8 cellular contexts compared by ENCODE assay signal in the genomic region with DNA sequence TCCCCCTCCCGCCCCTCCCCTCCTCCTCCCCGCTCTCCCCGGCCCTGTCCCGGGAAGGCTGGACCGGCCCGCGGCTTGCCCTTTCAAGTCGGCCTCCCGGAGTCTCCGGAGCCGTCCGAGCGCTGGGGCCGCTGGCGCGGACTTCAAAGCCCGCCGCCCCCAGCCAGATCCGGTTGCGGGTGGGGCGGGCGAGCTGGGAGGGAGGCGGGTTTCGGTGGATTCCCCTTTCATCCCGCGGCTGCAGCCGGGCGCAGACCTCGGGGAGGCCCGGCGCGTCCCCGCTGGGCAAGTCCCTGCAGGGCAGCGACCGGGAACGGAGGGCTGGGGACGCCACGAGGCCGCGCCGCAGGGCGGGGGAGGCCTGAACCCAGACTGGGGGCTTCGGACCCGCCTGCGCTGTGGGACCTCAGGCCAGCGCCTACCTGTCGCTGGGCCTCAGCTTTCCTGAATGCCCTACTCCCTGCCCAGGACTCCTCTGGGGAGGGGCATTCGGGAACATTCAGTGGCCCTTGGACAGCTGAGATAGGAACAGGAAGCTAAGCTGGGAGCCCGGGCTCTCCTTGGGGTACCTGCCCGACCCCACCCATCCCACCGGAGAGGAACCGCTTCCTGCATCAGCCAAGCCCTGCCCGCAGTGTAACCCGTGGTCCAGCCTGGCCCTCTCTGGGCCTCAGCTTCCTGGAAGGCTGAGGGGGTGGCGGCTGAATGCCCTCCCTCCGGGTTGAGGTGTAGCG. TPM values are rescaled to one million over a fixed set of nuclear protein-coding genes. Genes with fewer than 3 reads are reported as not detected.
DNase-seq lines count a peak whose midpoint lies in the region; ATAC-seq, FAIRE-seq and TF ChIP-seq lines count a peak whose summit lies in the region.

No MANE protein-coding gene starts in this region.

- peak overlapping the region; percentile 92 for H2AFZ ChIP-seq in neuronal stem cell (ENCODE audit: low read length)

- H3K4ac ChIP-seq in neuronal stem cell (ENCODE audit: low read length) = peak overlapping the region; percentile 71

- H3K4me3 Mint-ChIP-seq in activated CD4-positive, alpha-beta memory T cell treated with anti-CD3 and anti-CD28 coated beads for 36 hours = peak overlapping the region; percentile 23

- H3K9me3 Mint-ChIP-seq in activated CD4-positive, alpha-beta memory T cell treated with anti-CD3 and anti-CD28 coated beads for 36 hours = no peaks in the 10 kb centered on the region

- peak overlapping the region; percentile 2 for H2BK15ac ChIP-seq in neuronal stem cell (ENCODE audit: low read length)

- H3K27ac ChIP-seq in neuronal stem cell (replicated peaks; ENCODE audit: low read length) = peak overlapping the region; percentile 82

- H3K4me1 ChIP-seq in neuronal stem cell (ENCODE audit: control insufficient read depth in 2 of 2, insufficient read depth in 1 of 2, low read depth in 1 of 2, low read length in 2 of 2) (peaks cover 22 to 24% of the 10 kb centered on the region in 2 donors), BE2C (0 out of 2 replicates have a peak, but pooled peaks cover 2% of the 10 kb centered on the region)

- H4K91ac ChIP-seq in neuronal stem cell (ENCODE audit: low read depth, low read length, poor library complexity) = peak overlapping the region; percentile 40

- no peaks in the 10 kb centered on the region for H3K79me1 ChIP-seq in neuronal stem cell (ENCODE audit: low read depth, low read length)

- H2BK120ac ChIP-seq in neuronal stem cell (ENCODE audit: low read depth, low read length) = peak overlapping the region; percentile 95

- H3K9me3 ChIP-seq in neuronal stem cell (replicated peaks in 1 of 2; ENCODE audit: control insufficient read depth in 2 of 2, insufficient read depth in 1 of 2, low read depth in 1 of 2, low read length in 2 of 2) (no peaks in the 10 kb centered on the region), BE2C (no peaks in the 10 kb centered on the region)

- no peak overlapping the region for H4K8ac ChIP-seq in neuronal stem cell (ENCODE audit: low read depth, low read length)

- H2BK5ac ChIP-seq in neuronal stem cell (ENCODE audit: low read length) = peak overlapping the region; percentile 91

- peak overlapping the region; percentile 88 for H3K9ac ChIP-seq in neuronal stem cell (ENCODE audit: low read depth, low read length, poor library complexity)

- peak overlapping the region; percentile 16 for H2BK12ac ChIP-seq in neuronal stem cell (ENCODE audit: low read length)

- H3K27me3 ChIP-seq in neuronal stem cell (ENCODE audit: control insufficient read depth in 3 of 3, insufficient read depth in 3 of 3, low read depth in 1 of 3, low read length in 3 of 3) = no peaks in the 10 kb centered on the region
- no peaks in the 10 kb centered on the region for H3K27me3 ChIP-seq in BE2C

- FAIRE-seq in GM19239 (lab: Jason Lieb, UNC) = peak; percentile 21

- H2AK5ac ChIP-seq in neuronal stem cell (ENCODE audit: low read depth, low read length) = peak overlapping the region; percentile 99

- DNase-seq in GM19239 (ENCODE audit: insufficient read length, low spot score) (no peak), fibroblast of the aortic adventitia (ENCODE audit: low read depth) (peak; percentile 55), neuronal stem cell (ENCODE audit: low spot score) (peak; percentile 70), BE2C (no peak), SIG-M5 (lab: John Stamatoyannopoulos, UW) (no peak)
- DNase-seq in activated CD4-positive, alpha-beta memory T cell treated with anti-CD3 and anti-CD28 coated beads for 36 hours = peak; percentile 55

- peaks cover 2% of the 10 kb centered on the region for H3K27me3 Mint-ChIP-seq in activated CD4-positive, alpha-beta memory T cell treated with anti-CD3 and anti-CD28 coated beads for 36 hours

- intact Hi-C loops in activated CD4-positive, alpha-beta memory T cell treated with anti-CD3 and anti-CD28 coated beads for 36 hours (cut with micrococcal nuclease) = no loop called here

- TF ChIP-seq CTCF in fibroblast of the aortic adventitia (IDR thresholded peaks at IDR 0.05; ENCODE audit: insufficient read depth, low read length) (no peak), BE2C (IDR thresholded peaks at IDR 0.05; ENCODE audit: low read depth, low read length) (no peak)

- H3K23ac ChIP-seq in neuronal stem cell (ENCODE audit: low read depth, low read length, poor library complexity) = peak overlapping the region; percentile 81

- peak overlapping the region; percentile 90 for H3K4me2 ChIP-seq in neuronal stem cell (ENCODE audit: insufficient read depth, low read length, poor library complexity, severe bottlenecking)

- H3K18ac ChIP-seq in neuronal stem cell (ENCODE audit: low read length) = peak overlapping the region; percentile 95

- H3K4me3 ChIP-seq in fibroblast of the aortic adventitia (ENCODE audit: low read depth, low read length) (peak overlapping the region; percentile 50), neuronal stem cell (ENCODE audit: low read length in 2 of 2) (peak overlapping the region; percentile 60 to 72), BE2C (ENCODE audit: low read depth, low read length) (no peak overlapping the region)

- H3K4me1 Mint-ChIP-seq in activated CD4-positive, alpha-beta memory T cell treated with anti-CD3 and anti-CD28 coated beads for 36 hours (ENCODE audit: low read depth) = peaks cover 14% of the 10 kb centered on the region

- H3K36me3 ChIP-seq in neuronal stem cell (replicated peaks in 1 of 2; ENCODE audit: control insufficient read depth in 2 of 2, insufficient read depth in 2 of 2, low read length in 2 of 2) (no peaks in the 10 kb centered on the region), BE2C (no peaks in the 10 kb centered on the region)

- no peak overlapping the region for H3K27ac Mint-ChIP-seq in activated CD4-positive, alpha-beta memory T cell treated with anti-CD3 and anti-CD28 coated beads for 36 hours

- ATAC-seq in HG02884 (IDR thresholded peaks at IDR 0.05; ENCODE audit: unreplicated experiment) (no peak), GM21423 (IDR thresholded peaks at IDR 0.05; ENCODE audit: unreplicated experiment) (no peak)

- peak overlapping the region; percentile 83 for H3K14ac ChIP-seq in neuronal stem cell (ENCODE audit: low read length)

- POLR2A ChIA-PET in activated CD4-positive, alpha-beta memory T cell treated with anti-CD3 and anti-CD28 coated beads for 36 hours (lab: Charles Lee) = interaction anchor here (1.0 to 3.3 kb wide), 4 partner anchors 12 to 457 kb away, joined by 3 to 12 read pairs (median 4); no protein-coding TSS in a partner anchor

- no peaks in the 10 kb centered on the region for H3K36me3 Mint-ChIP-seq in activated CD4-positive, alpha-beta memory T cell treated with anti-CD3 and anti-CD28 coated beads for 36 hours

- CTCF ChIA-PET in activated CD4-positive, alpha-beta memory T cell treated with anti-CD3 and anti-CD28 coated beads for 36 hours (lab: Charles Lee) = interaction anchor here (1.2 to 3.3 kb wide), 5 partner anchors 9 to 466 kb away, joined by 3 to 9 read pairs (median 7); no protein-coding TSS in a partner anchor

- no CpG with 5 or more reads among the region's 57 CpGs for WGBS in neuronal stem cell (ENCODE audit: extremely low coverage in 2 of 2, insufficient read length in 2 of 2, insufficient replicate concordance in 1 of 2), 2 donors

RNA-seq across cellular contexts. Expression of a gene that starts 23.4 kb away (rescaled TPM):
- total RNA-seq in activated CD4-positive, alpha-beta memory T cell treated with anti-CD3 and anti-CD28 coated beads for 36 hours = not detected
- 0.98 TPM in 1 of 2 replicates, not detected in the other for total RNA-seq in fibroblast of the aortic adventitia (ENCODE audit: low replicate concordance)
- 0.11 TPM for polyA plus RNA-seq in neuronal stem cell (2013, experiment 1 of 2)
- 0.07 TPM for polyA plus RNA-seq in neuronal stem cell (2013, experiment 2 of 2)
- polyA plus RNA-seq in BE2C (2012; ENCODE audit: insufficient read depth, insufficient read length, low read depth) = not detected

RNA-seq across cellular contexts. Expression of a gene that starts 28.4 kb away (rescaled TPM):
- total RNA-seq in activated CD4-positive, alpha-beta memory T cell treated with anti-CD3 and anti-CD28 coated beads for 36 hours = 10 to 100 TPM; 59.9 to 64.6 TPM
- 9.0 and 27.6 TPM in 2 replicates for total RNA-seq in fibroblast of the aortic adventitia (ENCODE audit: low replicate concordance)
- 24.4 TPM for polyA plus RNA-seq in neuronal stem cell (2013, experiment 1 of 2)
- 22.5 TPM for polyA plus RNA-seq in neuronal stem cell (2013, experiment 2 of 2)
- 227 TPM for polyA plus RNA-seq in BE2C (2012; ENCODE audit: insufficient read depth, insufficient read length, low read depth)

RNA-seq across cellular contexts. Expression of a gene that starts 44.4 kb away (rescaled TPM):
- total RNA-seq in activated CD4-positive, alpha-beta memory T cell treated with anti-CD3 and anti-CD28 coated beads for 36 hours = 10 to 100 TPM; 14.1 to 15.7 TPM
- total RNA-seq in fibroblast of the aortic adventitia (ENCODE audit: low replicate concordance) = 7.0 and 14.0 TPM in 2 replicates
- 10.1 TPM for polyA plus RNA-seq in neuronal stem cell (2013, experiment 1 of 2)
- polyA plus RNA-seq in neuronal stem cell (2013, experiment 2 of 2) = 10.5 TPM
- 87.7 TPM for polyA plus RNA-seq in BE2C (2012; ENCODE audit: insufficient read depth, insufficient read length, low read depth)

Comparison
In these comparisons a context has a peak if more than half of its experiments do, and no peak if none do; other contexts are left out.
1. DNase-seq: peak in activated CD4-positive, alpha-beta memory T cell treated with anti-CD3 and anti-CD28 coated beads for 36 hours (single experiment), fibroblast of the aortic adventitia (single experiment) and neuronal stem cell (single experiment); none in GM19239 (single experiment), BE2C (single experiment) and SIG-M5 (single experiment).